10 cellular contexts compared by ENCODE assay signal in the genomic region with DNA sequence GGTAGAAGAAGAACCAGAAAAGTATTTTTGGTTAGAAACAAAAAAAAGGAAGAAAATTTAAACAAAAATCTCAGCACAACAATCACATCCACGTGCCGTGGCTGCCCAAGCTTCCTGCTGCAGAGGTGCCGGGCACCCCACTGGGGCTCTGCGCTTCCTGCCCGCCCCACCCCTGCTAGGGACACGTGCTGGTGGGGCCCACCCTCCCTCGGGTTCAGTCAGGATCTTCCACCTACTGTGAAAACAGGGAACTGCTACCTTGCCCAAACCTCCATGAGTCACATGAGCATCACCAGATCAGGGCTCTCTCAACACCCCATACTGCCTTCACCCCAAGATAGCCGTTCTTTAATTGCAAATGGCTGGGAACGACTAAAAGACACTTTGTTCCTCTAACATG. TPM values are rescaled to one million over a fixed set of nuclear protein-coding genes. Genes with fewer than 3 reads are reported as not detected.
DNase-seq lines count a peak whose midpoint lies in the region; ATAC-seq and TF ChIP-seq lines count a peak whose summit lies in the region.
"Had no signal": no experiment of that assay in that cellular context is flagged by ENCODE, and none has a peak within 500 bp of the region (broad histone marks: within the 10 kb centered on the region; RNA-seq: fewer than 3 reads in every experiment).

No MANE protein-coding gene starts in this region.

- peak; percentile 45 for ATAC-seq in HCT116
- ATAC-seq in central memory CD8-positive, alpha-beta T cell (replicated peaks; ENCODE audit: extremely low read depth, poor library complexity, severe bottlenecking): no peak

- TF ChIP-seq POLR2A in HCT116 (IDR thresholded peaks at IDR 0.05; ENCODE audit: borderline replicate concordance, extremely low read depth, insufficient read depth, insufficient read length): no peak

- peaks cover 51% of the 10 kb centered on the region for H3K4me1 Mint-ChIP-seq in activated CD4-positive, alpha-beta memory T cell treated with anti-CD3 and anti-CD28 coated beads for 36 hours (ENCODE audit: low read depth)
- peaks cover 46% of the 10 kb centered on the region for H3K4me1 Mint-ChIP-seq in central memory CD8-positive, alpha-beta T cell
- peaks cover 8% of the 10 kb centered on the region for H3K4me1 Mint-ChIP-seq in endothelial cell (ENCODE audit: unreplicated experiment)

- no peaks in the 10 kb centered on the region for H3K27me3 ChIP-seq in HCT116 (ENCODE audit: insufficient read depth, low read length)

- RAD21 ChIA-PET in HCT116 (lab: Charles Lee; ENCODE audit: low non-redundant PET in 1 of 2, low total read pairs in 2 of 2, uncharacterized antibody in 2 of 2, unreplicated experiment in 2 of 2): no interaction called here

- H3K36me3 Mint-ChIP-seq in activated CD4-positive, alpha-beta memory T cell treated with anti-CD3 and anti-CD28 coated beads for 36 hours: peaks cover 72% of the 10 kb centered on the region
- H3K36me3 Mint-ChIP-seq in central memory CD8-positive, alpha-beta T cell (ENCODE audit: insufficient read depth): peaks cover 75% of the 10 kb centered on the region
- H3K36me3 Mint-ChIP-seq in endothelial cell (ENCODE audit: low read depth, unreplicated experiment): peaks cover 46% of the 10 kb centered on the region

- H3K79me2 ChIP-seq in HCT116 (ENCODE audit: insufficient read depth, low read length): peaks cover 80% of the 10 kb centered on the region; the same call in 1 of the 2 replicates
- H3K79me2 ChIP-seq: parathyroid adenoma had no signal

- peak overlapping the region; percentile 95 for H3K27ac Mint-ChIP-seq in activated CD4-positive, alpha-beta memory T cell treated with anti-CD3 and anti-CD28 coated beads for 36 hours
- H3K27ac Mint-ChIP-seq in central memory CD8-positive, alpha-beta T cell (ENCODE audit: low read depth): peak overlapping the region; percentile 95
- no peak overlapping the region for H3K27ac Mint-ChIP-seq in endothelial cell (ENCODE audit: unreplicated experiment)

- CTCF ChIA-PET in HCT116 (lab: Charles Lee): no interaction called here
- CTCF ChIA-PET in activated CD4-positive, alpha-beta memory T cell treated with anti-CD3 and anti-CD28 coated beads for 36 hours (lab: Charles Lee): no interaction called here

- TF ChIP-seq RAD21 in HCT116 (IDR thresholded peaks at IDR 0.05; ENCODE audit: low read depth): no peak

- H3K9me2 ChIP-seq in HCT116 (ENCODE audit: insufficient read depth): no peaks in the 10 kb centered on the region

- POLR2A ChIA-PET in HCT116 (lab: Charles Lee): no interaction called here
- POLR2A ChIA-PET in activated CD4-positive, alpha-beta memory T cell treated with anti-CD3 and anti-CD28 coated beads for 36 hours (lab: Charles Lee): interaction anchor here (0.9 kb wide), 1 partner anchor 25 kb away, joined by 3 read pairs; no protein-coding TSS in a partner anchor

- H3K36me3 ChIP-seq in HCT116 (ENCODE audit: control insufficient read depth in 1 of 2, insufficient read depth in 2 of 2, low read length in 2 of 2): peaks cover 65 to 89% of the 10 kb centered on the region in 2 experiments

- no peaks in the 10 kb centered on the region for H3K9me3 Mint-ChIP-seq in activated CD4-positive, alpha-beta memory T cell treated with anti-CD3 and anti-CD28 coated beads for 36 hours
- no peaks in the 10 kb centered on the region for H3K9me3 Mint-ChIP-seq in central memory CD8-positive, alpha-beta T cell
- no peaks in the 10 kb centered on the region for H3K9me3 Mint-ChIP-seq in endothelial cell (ENCODE audit: unreplicated experiment)

- no peak overlapping the region for H3K4me3 Mint-ChIP-seq in activated CD4-positive, alpha-beta memory T cell treated with anti-CD3 and anti-CD28 coated beads for 36 hours
- H3K4me3 Mint-ChIP-seq in central memory CD8-positive, alpha-beta T cell: peak overlapping the region; percentile 56
- no peak overlapping the region for H3K4me3 Mint-ChIP-seq in endothelial cell (ENCODE audit: unreplicated experiment)

- no peak overlapping the region for H2AFZ ChIP-seq in HCT116 (ENCODE audit: low read depth, low read length, poor library complexity, severe bottlenecking)
- H2AFZ ChIP-seq: parathyroid adenoma had no signal

- intact Hi-C loops in HCT116 (cut with micrococcal nuclease): no loop called here
- intact Hi-C loops in activated CD4-positive, alpha-beta memory T cell treated with anti-CD3 and anti-CD28 coated beads for 36 hours (cut with micrococcal nuclease): loop anchor here (5.0 kb wide), 2 partner anchors 36 to 424 kb away; a partner anchor contains a TSS

- H3K9ac ChIP-seq in HCT116 (ENCODE audit: low read length): no peak overlapping the region
- H3K9ac ChIP-seq: parathyroid adenoma had no signal

- H3K9me3 ChIP-seq in HCT116 (ENCODE audit: control insufficient read depth in 1 of 2, insufficient read depth in 1 of 2, low read depth in 1 of 2, low read length in 2 of 2): no peaks in the 10 kb centered on the region

- no peak overlapping the region for H3K4me3 ChIP-seq in HCT116 (replicated peaks in 1 of 2; ENCODE audit: low read depth in 1 of 2, low read length in 2 of 2)

- H3K4me2 ChIP-seq in HCT116 (ENCODE audit: low read length): no peak overlapping the region

- H3K27ac ChIP-seq in HCT116 (ENCODE audit: low read depth, low read length): no peak overlapping the region

- BruUV-seq in HCT116 (replicated peaks; lab: Mats Ljungman, UMichigan): TSS peak; percentile 10

- DNase-seq in HCT116 (ENCODE audit: low read depth, low spot score) (no peak), endothelial cell (ENCODE audit: low spot score) (no peak), NCI-H1048 (lab: John Stamatoyannopoulos, UW) (no peak), DMS79 treated with DMSO at 0.1 percent for 48 hours (lab: John Stamatoyannopoulos, UW) (no peak)
- DNase-seq in activated CD4-positive, alpha-beta memory T cell treated with anti-CD3 and anti-CD28 coated beads for 36 hours: peak; percentile 60
- DNase-seq in central memory CD8-positive, alpha-beta T cell (ENCODE audit: low spot score in 2 of 2): no peak
- DNase-seq in stimulated activated CD8-positive, alpha-beta memory T cell treated with anti-CD3 and anti-CD28 coated beads, Interleukin-4, amount 100 ng/mL, for 48 hours: peak; percentile 52
- DNase-seq: kidney, T1000 had no signal

- H4K20me1 ChIP-seq in HCT116 (ENCODE audit: insufficient read depth): peaks cover 4% of the 10 kb centered on the region; the same call in 1 of the 2 replicates

- H3K27me3 Mint-ChIP-seq in activated CD4-positive, alpha-beta memory T cell treated with anti-CD3 and anti-CD28 coated beads for 36 hours: no peaks in the 10 kb centered on the region
- H3K27me3 Mint-ChIP-seq in central memory CD8-positive, alpha-beta T cell: no peaks in the 10 kb centered on the region
- H3K27me3 Mint-ChIP-seq in endothelial cell (ENCODE audit: unreplicated experiment): peaks cover 5% of the 10 kb centered on the region

- TF ChIP-seq CTCF in HCT116 (IDR thresholded peaks at IDR 0.05 in 2 of 3, conservative IDR thresholded peaks at IDR 0.05 in 1 of 3; ENCODE audit: borderline replicate concordance in 1 of 3, insufficient read depth in 1 of 3, low read depth in 2 of 3, low read length in 2 of 3) (peak in 2 of 3 experiments; percentile 7 to 17; a peak in 1 of 6 replicates), endothelial cell (IDR thresholded peaks at IDR 0.05; ENCODE audit: unreplicated experiment) (no peak)

- H3K4me1 ChIP-seq in HCT116 (ENCODE audit: control insufficient read depth in 1 of 2, insufficient read depth in 2 of 2, low read length in 2 of 2): no peaks in the 10 kb centered on the region
- H3K4me1 ChIP-seq: parathyroid adenoma had no signal

TF ChIP-seq in HCT116, 20 proteins besides CTCF, POLR2A, EP300 and RAD21:
- TF ChIP-seq EGR1 (IDR thresholded peaks at IDR 0.05; ENCODE audit: low read depth) (no peak), YY1 (IDR thresholded peaks at IDR 0.05; ENCODE audit: extremely low read depth, insufficient replicate concordance, low read depth, low read length) (no peak), EZH2 (IDR thresholded peaks at IDR 0.05) (no peak), TCF7L2 (IDR thresholded peaks at IDR 0.05; ENCODE audit: borderline replicate concordance, extremely low read depth, insufficient read depth, insufficient read length) (no peak), SIN3A (IDR thresholded peaks at IDR 0.05; ENCODE audit: low read depth) (no peak), CEBPB (IDR thresholded peaks at IDR 0.05; ENCODE audit: low read depth) (no peak), CBX3 (IDR thresholded peaks at IDR 0.05; ENCODE audit: low read depth) (no peak), JUND (IDR thresholded peaks at IDR 0.05) (no peak), SP1 (IDR thresholded peaks at IDR 0.05; ENCODE audit: low read depth) (no peak)
- TF ChIP-seq, protein P1, sequence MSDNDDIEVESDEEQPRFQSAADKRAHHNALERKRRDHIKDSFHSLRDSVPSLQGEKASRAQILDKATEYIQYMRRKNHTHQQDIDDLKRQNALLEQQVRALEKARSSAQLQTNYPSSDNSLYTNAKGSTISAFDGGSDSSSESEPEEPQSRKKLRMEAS (IDR thresholded peaks at IDR 0.05): no peak
- TF ChIP-seq, protein P2, sequence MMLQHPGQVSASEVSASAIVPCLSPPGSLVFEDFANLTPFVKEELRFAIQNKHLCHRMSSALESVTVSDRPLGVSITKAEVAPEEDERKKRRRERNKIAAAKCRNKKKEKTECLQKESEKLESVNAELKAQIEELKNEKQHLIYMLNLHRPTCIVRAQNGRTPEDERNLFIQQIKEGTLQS (IDR thresholded peaks at IDR 0.05): no peak
TF ChIP-seq in HCT116: peak in this region for 0.

RNA-seq across cellular contexts. Expression of a gene that starts 24.4 kb away (rescaled TPM):
- 34.3 TPM for total RNA-seq in HCT116 (2021; ENCODE audit: unreplicated experiment)
- polyA plus RNA-seq in HCT116 (2012): 20.0 and 24.7 TPM in 2 replicates
- total RNA-seq in activated CD4-positive, alpha-beta memory T cell treated with anti-CD3 and anti-CD28 coated beads for 36 hours: 100 to 1,000 TPM; 184 to 204 TPM
- total RNA-seq in endothelial cell (ENCODE audit: unreplicated experiment): 73.3 TPM

RNA-seq across cellular contexts. Expression of a gene that starts 34.2 kb away (rescaled TPM):
- total RNA-seq in HCT116 (2021; ENCODE audit: unreplicated experiment) (104 TPM), endothelial cell (ENCODE audit: unreplicated experiment) (56.7 TPM)
- 61.4 and 63.6 TPM in 2 replicates for polyA plus RNA-seq in HCT116 (2012)
- total RNA-seq in activated CD4-positive, alpha-beta memory T cell treated with anti-CD3 and anti-CD28 coated beads for 36 hours: 10 to 100 TPM; 71.2 to 74.3 TPM

Comparison
In these comparisons a context has a peak if more than half of its experiments do, and no peak if none do; other contexts are left out.
1. DNase-seq: peak in activated CD4-positive, alpha-beta memory T cell treated with anti-CD3 and anti-CD28 coated beads for 36 hours (single experiment) and stimulated activated CD8-positive, alpha-beta memory T cell treated with anti-CD3 and anti-CD28 coated beads, Interleukin-4, amount 100 ng/mL, for 48 hours (single experiment); none in HCT116 (single experiment), central memory CD8-positive, alpha-beta T cell (0 of 2), endothelial cell (single experiment), NCI-H1048 (single experiment) and DMS79 treated with DMSO at 0.1 percent for 48 hours (single experiment).